ENCODE assay signal across 8 cellular contexts in genomic region chr11:67606477-67607295, GRCh38. TPM values are rescaled to one million over a fixed set of nuclear protein-coding genes. Genes with fewer than 3 reads are reported as not detected.
DNase-seq lines count a peak whose midpoint lies in the region; ATAC-seq, FAIRE-seq and TF ChIP-seq lines count a peak whose summit lies in the region.

Gene NDUFV1, plus strand, starts transcription at chr11:67606936. Its CDS starts 69 bp downstream, at chr11:67607005.

- DNase-seq in COR-L47 (lab: John Stamatoyannopoulos, UW) (peak; percentile 96), GM20000 (ENCODE audit: low spot score) (peak; percentile 92), HTR-8/SVneo (ENCODE audit: insufficient read length, low spot score) (peak; percentile 99), NOMO-1 treated with DMSO at 0.1 percent for 48 hours (lab: John Stamatoyannopoulos, UW; ENCODE audit: unreplicated experiment) (peak; percentile 94), mesenteric fat pad (ENCODE audit: low spot score) (peak; percentile 99)
- DNase-seq in activated CD8-positive, alpha-beta memory T cell treated with anti-CD3 and anti-CD28 coated beads for 48 hours (ENCODE audit: low read depth in 2 of 3, low spot score in 2 of 3) = peak; percentile 87 to 93 (median 88)
- peak; percentile 94 to 96 (median 96) for DNase-seq in effector memory CD8-positive, alpha-beta T cell
- peak; percentile 88 for DNase-seq in stimulated activated CD8-positive, alpha-beta memory T cell treated with anti-CD3 and anti-CD28 coated beads, Interleukin-15, amount 100 ng/mL, for 24 hours (ENCODE audit: low read depth)

- peak; percentile 73 for TF ChIP-seq CTCF in GM20000 (IDR thresholded peaks at IDR 0.05; ENCODE audit: extremely low read depth, missing control alignments)

- peak within 1 kb of the TSS; percentile 78 to 84 for H3K4me3 Mint-ChIP-seq in effector memory CD8-positive, alpha-beta T cell

- H3K27me3 Mint-ChIP-seq in effector memory CD8-positive, alpha-beta T cell = peaks cover 7 to 8% of the 10 kb centered on the region in 2 donors

- H3K36me3 Mint-ChIP-seq in effector memory CD8-positive, alpha-beta T cell (ENCODE audit: insufficient read depth) = peaks cover 26% of the 10 kb centered on the region

- FAIRE-seq in HTR-8/SVneo (lab: Jason Lieb, UNC) = peak; percentile 99

- peaks cover 11 to 16% of the 10 kb centered on the region in 2 donors for H3K4me1 Mint-ChIP-seq in effector memory CD8-positive, alpha-beta T cell (ENCODE audit: low read depth in 2 of 2)

- peak within 1 kb of the TSS; percentile 88 to 90 for H3K27ac Mint-ChIP-seq in effector memory CD8-positive, alpha-beta T cell

- H3K9me3 Mint-ChIP-seq in effector memory CD8-positive, alpha-beta T cell = no peaks in the 10 kb centered on the region

- ATAC-seq in effector memory CD8-positive, alpha-beta T cell (replicated peaks) = peak; percentile 98

RNA-seq across cellular contexts. Expression of gene NDUFV1, which starts in this region (rescaled TPM):
- 147 TPM for total RNA-seq in mesenteric fat pad

Comparison
In these comparisons a context has a peak if more than half of its experiments do, and no peak if none do; other contexts are left out.
1. Peak in every context shown above with its lines: DNase-seq and ATAC-seq.